22 cellular contexts compared by ENCODE assay signal in the genomic region with DNA sequence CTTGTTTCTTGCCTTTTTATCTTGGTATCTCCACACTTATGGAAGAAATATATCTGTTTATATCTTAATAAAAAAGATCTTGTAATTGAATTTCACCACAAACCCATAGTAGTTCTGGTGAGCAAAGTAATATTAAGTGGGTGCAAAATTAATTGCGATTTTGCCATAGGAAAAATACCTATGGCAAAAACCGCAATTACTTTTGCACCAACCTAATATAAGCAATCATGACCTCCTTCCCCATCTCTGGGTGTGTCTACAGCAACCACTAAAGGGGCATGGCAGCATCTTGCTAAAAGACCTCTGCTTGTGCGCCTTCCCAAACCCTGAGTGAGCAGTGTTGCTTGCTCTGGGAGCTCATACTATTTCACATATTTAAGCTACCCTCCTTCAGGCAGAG.
A peak's percentile ranks its signal among the peaks of the same experiment; 100 is the strongest.
DNase-seq lines count a peak whose midpoint lies in the region; ATAC-seq, FAIRE-seq and TF ChIP-seq lines count a peak whose summit lies in the region.
"Had no signal": no experiment of that assay in that cellular context is flagged by ENCODE, and none has a peak within 500 bp of the region (broad histone marks: within the 10 kb centered on the region; RNA-seq: fewer than 3 reads in every experiment).

No MANE protein-coding gene starts in this region.

- no peaks in the 10 kb centered on the region for H3K27me3 ChIP-seq in SK-N-SH (ENCODE audit: insufficient read depth)
- no peaks in the 10 kb centered on the region for H3K27me3 ChIP-seq in HepG2 (ENCODE audit: control insufficient read depth in 1 of 2, insufficient read depth in 2 of 2, low read length in 2 of 2)
- H3K27me3 ChIP-seq in right lobe of liver, result no peaks in the 10 kb centered on the region
- H3K27me3 ChIP-seq: BLaER1 treated with 17β-estradiol and CSF1 and Interleukin-3, amounts not matched to agents 10 nM and 100 nM had no signal

- no peaks in the 10 kb centered on the region for H3K36me3 ChIP-seq in SK-N-SH (replicated peaks in 1 of 2; ENCODE audit: control insufficient read depth in 1 of 2, insufficient read depth in 2 of 2, low read length in 1 of 2)
- no peaks in the 10 kb centered on the region for H3K36me3 ChIP-seq in HepG2 (replicated peaks in 1 of 2; ENCODE audit: control insufficient read depth in 1 of 2, insufficient read depth in 2 of 2, low read length in 2 of 2)
- H3K36me3 ChIP-seq in right lobe of liver, result no peaks in the 10 kb centered on the region
- H3K36me3 ChIP-seq: BLaER1 treated with 17β-estradiol and CSF1 and Interleukin-3, amounts not matched to agents 10 nM and 100 nM had no signal

- H3K27ac ChIP-seq in SK-N-SH (ENCODE audit: low read depth in 2 of 2, low read length in 1 of 2) (no peak overlapping the region), HepG2 (ENCODE audit: extremely low read length, insufficient read depth, low read length) (no peak overlapping the region), right lobe of liver (no peak overlapping the region), epithelial cell of prostate (peak overlapping the region; percentile 75)
- H3K27ac ChIP-seq: 22Rv1; A549; BLaER1 treated with 17β-estradiol and CSF1 and Interleukin-3, amounts not matched to agents 10 nM and 100 nM; C4-2B had no signal

- H3K9me2 ChIP-seq in SK-N-SH, result no peaks in the 10 kb centered on the region

- H3K79me2 ChIP-seq in SK-N-SH (ENCODE audit: insufficient read depth) (no peaks in the 10 kb centered on the region), HepG2 (ENCODE audit: insufficient read depth, low read length) (no peaks in the 10 kb centered on the region)

- H3K9ac ChIP-seq in SK-N-SH, result no peak overlapping the region
- no peak overlapping the region for H3K9ac ChIP-seq in HepG2 (ENCODE audit: insufficient read depth, low read depth, low read length)
- H3K9ac ChIP-seq: BLaER1 treated with 17β-estradiol and CSF1 and Interleukin-3, amounts not matched to agents 10 nM and 100 nM had no signal

- CTCF ChIA-PET in SK-N-SH (lab: Yijun Ruan, JAX), result no interaction called here
- CTCF ChIA-PET in HepG2 (lab: Yijun Ruan, JAX; ENCODE audit: low intra/inter-chr PET ratio, low total read pairs), result no interaction called here

- H2AFZ ChIP-seq in SK-N-SH (ENCODE audit: low read depth) (0 out of 2 replicates have a peak overlapping the region, but pooled peaks have one; percentile 35), HepG2 (ENCODE audit: low read length) (no peak overlapping the region)

- 61% methylated on average over 3 of the region's 3 CpGs for WGBS in SK-N-SH (ENCODE audit: low lambda C conversion rate)
- WGBS in HepG2 (ENCODE audit: low lambda C conversion rate), result 0% methylated on average over 3 of the region's 3 CpGs
- WGBS in right lobe of liver (ENCODE audit: insufficient coverage, low coverage, low lambda C conversion rate, missing lambda C conversion rate), result 74% methylated on average over 3 of the region's 3 CpGs

- TF ChIP-seq EP300 in SK-N-SH (IDR thresholded peaks at IDR 0.05; ENCODE audit: borderline replicate concordance in 1 of 2, low read depth in 1 of 2, low read length in 1 of 2) (no peak), HepG2 (IDR thresholded peaks at IDR 0.05; ENCODE audit: low read depth in 2 of 2, low read length in 2 of 2) (no peak), HepG2 (CRISPR knock-in tag; IDR thresholded peaks at IDR 0.05; ENCODE audit: borderline replicate concordance) (no peak)

- TF ChIP-seq CTCF in SK-N-SH (IDR thresholded peaks at IDR 0.05) (no peak), HepG2 (CRISPR knock-in tag; IDR thresholded peaks at IDR 0.05) (no peak), right lobe of liver (IDR thresholded peaks at IDR 0.05) (no peak)

- intact Hi-C loops in HepG2 (cut with micrococcal nuclease; ENCODE audit: unreplicated experiment) (no loop called here), right lobe of liver (cut with DNase I) (no loop called here)

- DNase-seq in SK-N-SH (no peak), HepG2 (ENCODE audit: low spot score) (no peak), right lobe of liver (no peak), epithelial cell of prostate (ENCODE audit: low read depth, low spot score) (no peak)
- DNase-seq: AML-193; Caco-2; Calu3; CD4-positive, alpha-beta T cell; CD8-positive, alpha-beta T cell; DMS79 treated with DMSO at 0.1 percent for 48 hours; GF-D8 had no signal

- POLR2A ChIA-PET in SK-N-SH (lab: Yijun Ruan, JAX) (no interaction called here), HepG2 (lab: Yijun Ruan, JAX) (no interaction called here)

- TF ChIP-seq RAD21 in SK-N-SH (IDR thresholded peaks at IDR 0.05; ENCODE audit: low read length), result no peak
- no peak for TF ChIP-seq RAD21 in HepG2 (CRISPR knock-in tag; IDR thresholded peaks at IDR 0.05)

- no peaks in the 10 kb centered on the region for H3K9me3 ChIP-seq in SK-N-SH
- no peaks in the 10 kb centered on the region for H3K9me3 ChIP-seq in HepG2 (ENCODE audit: low read length)
- no peaks in the 10 kb centered on the region for H3K9me3 ChIP-seq in right lobe of liver
- H3K9me3 ChIP-seq: A549; BLaER1 treated with 17β-estradiol and CSF1 and Interleukin-3, amounts not matched to agents 10 nM and 100 nM; Caco-2 had no signal

- H3K4me3 ChIP-seq in SK-N-SH (ENCODE audit: low read depth in 2 of 2, low read length in 1 of 2) (no peak overlapping the region), HepG2 (replicated peaks in 1 of 3; ENCODE audit: insufficient read depth in 1 of 3, low read depth in 2 of 3, low read length in 3 of 3) (no peak overlapping the region), right lobe of liver (no peak overlapping the region)
- H3K4me3 ChIP-seq: A549; BLaER1 treated with 17β-estradiol and CSF1 and Interleukin-3, amounts not matched to agents 10 nM and 100 nM had no signal

- H3K4me2 ChIP-seq in SK-N-SH (no peak overlapping the region), HepG2 (ENCODE audit: low read depth, low read length) (no peak overlapping the region)
- H3K4me2 ChIP-seq: A549 had no signal

- peaks cover 2% of the 10 kb centered on the region for H3F3A ChIP-seq in SK-N-SH (replicated peaks; ENCODE audit: insufficient read depth)

- H4K20me1 ChIP-seq in SK-N-SH (ENCODE audit: insufficient read depth) (no peaks in the 10 kb centered on the region), HepG2 (ENCODE audit: insufficient read depth, low read length) (no peaks in the 10 kb centered on the region)
- H4K20me1 ChIP-seq: BLaER1 treated with 17β-estradiol and CSF1 and Interleukin-3, amounts not matched to agents 10 nM and 100 nM had no signal

- no TSS peak for BruUV-seq in HepG2 (replicated peaks; lab: Mats Ljungman, UMichigan)

- ATAC-seq in SK-N-SH treated with all-trans-retinoic acid at 6 μM for 48 hours (no peak), HepG2 (no peak), right lobe of liver (no peak), HG02852 (IDR thresholded peaks at IDR 0.05; ENCODE audit: unreplicated experiment) (no peak), HG02759 (IDR thresholded peaks at IDR 0.05; ENCODE audit: unreplicated experiment) (no peak)
- ATAC-seq: A549; CD8-positive, alpha-beta T cell had no signal

- no peak for TF ChIP-seq POLR2A in HepG2 (IDR thresholded peaks at IDR 0.05; ENCODE audit: insufficient read depth in 1 of 2, low read depth in 2 of 2, low read length in 2 of 2)
- TF ChIP-seq POLR2A in right lobe of liver (IDR thresholded peaks at IDR 0.05), result no peak

- H3K4me1 ChIP-seq in SK-N-SH (ENCODE audit: control insufficient read depth in 1 of 2, insufficient read depth in 2 of 2, low read depth in 1 of 2, low read length in 1 of 2), result no peaks in the 10 kb centered on the region; a peak in 1 of 4 replicates
- H3K4me1 ChIP-seq in HepG2 (ENCODE audit: insufficient read depth, low read length), result no peaks in the 10 kb centered on the region
- H3K4me1 ChIP-seq in right lobe of liver, result no peaks in the 10 kb centered on the region
- H3K4me1 ChIP-seq: A549, Caco-2 had no signal

- in situ Hi-C loops in HepG2 (cut with HindIII; ENCODE audit: extremely low pct_ligation_motif_present, low pct_unique_long_range_greater_than_20kb), result no loop called here

- FAIRE-seq in HepG2 (lab: Jason Lieb, UNC), result no peak
- FAIRE-seq: A549, D721Med, G401.6, GM12891, GM19239 had no signal

TF ChIP-seq in SK-N-SH, 30 proteins besides CTCF, POLR2A, EP300 and RAD21:
- no peak for TF ChIP-seq ELF1 (IDR thresholded peaks at IDR 0.05)
- TF ChIP-seq TEAD4 (IDR thresholded peaks at IDR 0.05; ENCODE audit: borderline replicate concordance, insufficient read depth), result no peak
- TF ChIP-seq FOXJ3 (CRISPR knock-in tag; IDR thresholded peaks at IDR 0.05), result no peak
- no peak for TF ChIP-seq POLR2AphosphoS5 (IDR thresholded peaks at IDR 0.05; ENCODE audit: low read depth, low read length)

TF ChIP-seq in SK-N-SH treated with all-trans-retinoic acid at 6 μM for 48 hours, 23 proteins besides CTCF, POLR2A, EP300 and RAD21:
- no peak for TF ChIP-seq ZFP3 (CRISPR knock-in tag; IDR thresholded peaks at IDR 0.05)

TF ChIP-seq in HepG2, 621 proteins besides CTCF, POLR2A, EP300 and RAD21 (continues in another document):
- no peak for TF ChIP-seq ZMYM4 (CRISPR knock-in tag; IDR thresholded peaks at IDR 0.05)
